ENCODE assay signal across 8 cellular contexts in the genomic region with DNA sequence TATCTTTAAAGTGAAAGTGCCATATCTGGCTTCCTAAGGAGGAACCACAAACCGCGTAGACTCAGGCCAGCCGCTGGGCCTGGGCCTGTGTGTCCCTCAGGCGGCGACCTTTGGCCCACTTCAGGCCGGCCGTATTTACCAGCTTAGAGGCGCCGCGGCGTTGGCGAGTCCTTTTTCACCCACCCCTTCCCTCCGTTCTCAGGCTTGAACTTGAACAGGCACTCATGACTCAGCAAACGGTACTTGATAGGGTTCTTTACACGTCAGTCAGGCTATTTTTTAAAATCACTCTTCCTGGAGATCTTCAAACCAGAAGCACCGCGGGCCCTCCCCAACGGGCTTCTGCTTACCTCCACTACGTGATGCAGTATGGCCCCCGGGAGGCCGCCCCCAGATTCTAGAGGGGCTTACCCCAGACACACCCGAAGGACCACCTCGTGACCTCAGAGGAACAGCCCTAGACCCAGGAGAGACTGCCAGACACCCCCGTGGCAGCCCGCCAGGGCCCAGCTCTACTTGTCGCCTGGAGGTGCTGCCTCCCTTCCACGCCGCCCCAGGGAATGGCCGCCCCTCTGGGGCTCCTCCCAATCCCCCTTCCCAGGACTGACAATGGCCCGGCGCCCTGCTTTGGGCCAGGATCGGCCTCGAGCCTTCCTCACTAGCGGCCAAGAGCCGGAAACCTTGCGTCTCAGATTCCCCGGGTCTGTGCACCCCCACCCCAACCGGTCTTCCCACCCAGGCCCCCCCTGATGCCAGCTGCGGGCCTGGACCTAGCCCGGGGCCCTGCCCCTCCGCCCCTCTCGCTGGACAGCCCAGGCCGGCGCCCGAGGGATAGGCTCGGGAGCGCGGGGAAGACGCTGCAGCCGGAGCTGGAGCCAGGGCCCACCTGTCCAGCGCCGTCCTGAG. TPM values are rescaled to one million over a fixed set of nuclear protein-coding genes. Genes with fewer than 3 reads are reported as not detected.
DNase-seq lines count a peak whose midpoint lies in the region; ATAC-seq and TF ChIP-seq lines count a peak whose summit lies in the region.

No MANE protein-coding gene starts in this region.

- H3K9me3 Mint-ChIP-seq in T-helper 2 cell treated with Interferon-gamma antibody and Interleukin-4, amounts not matched to agents 5 μg/mL and 100 μg/mL, for 36 hours: no peaks in the 10 kb centered on the region

- H3K4me1 ChIP-seq in ascending aorta (peaks cover 3 to 14% of the 10 kb centered on the region in 2 donors), rectal smooth muscle tissue (ENCODE audit: control insufficient read depth, insufficient read depth, low read length) (peaks cover 3% of the 10 kb centered on the region), aorta (ENCODE audit: control insufficient read depth in 1 of 2, insufficient read depth in 2 of 2, low read length in 2 of 2) (no peaks in the 10 kb centered on the region)

- H3K4me3 Mint-ChIP-seq in T-helper 2 cell treated with Interferon-gamma antibody and Interleukin-4, amounts not matched to agents 5 μg/mL and 100 μg/mL, for 36 hours: peak overlapping the region; percentile 85

- H3K36me3 Mint-ChIP-seq in T-helper 2 cell treated with Interferon-gamma antibody and Interleukin-4, amounts not matched to agents 5 μg/mL and 100 μg/mL, for 36 hours (ENCODE audit: low read depth): no peaks in the 10 kb centered on the region

- H3K9me3 ChIP-seq in ascending aorta (no peaks in the 10 kb centered on the region), aorta (ENCODE audit: control insufficient read depth, low read length) (no peaks in the 10 kb centered on the region)

- peak overlapping the region; percentile 51 for H3K9ac ChIP-seq in rectal smooth muscle tissue (ENCODE audit: low read length)

- H3K27me3 ChIP-seq in ascending aorta: no peaks in the 10 kb centered on the region
- H3K27me3 ChIP-seq in rectal smooth muscle tissue (ENCODE audit: control insufficient read depth, insufficient read depth, low read length): no peaks in the 10 kb centered on the region
- H3K27me3 ChIP-seq in aorta (ENCODE audit: control insufficient read depth in 1 of 2, insufficient read depth in 2 of 2, low read length in 1 of 2): no peaks in the 10 kb centered on the region

- no peaks in the 10 kb centered on the region for H3K27me3 Mint-ChIP-seq in T-helper 2 cell treated with Interferon-gamma antibody and Interleukin-4, amounts not matched to agents 5 μg/mL and 100 μg/mL, for 36 hours (ENCODE audit: low read depth)

- 4 to 5% methylated on average over 44 to 52 of the region's 52 CpGs for WGBS in aorta, 2 donors

- peaks cover 8% of the 10 kb centered on the region for H3K4me1 Mint-ChIP-seq in T-helper 2 cell treated with Interferon-gamma antibody and Interleukin-4, amounts not matched to agents 5 μg/mL and 100 μg/mL, for 36 hours (ENCODE audit: low read depth)

- H3K4me3 ChIP-seq in ascending aorta (peak overlapping the region; percentile 64 to 66), rectal smooth muscle tissue (ENCODE audit: low read length) (peak overlapping the region; percentile 60), aorta (ENCODE audit: low read length in 2 of 2) (peak overlapping the region; percentile 13 to 29)

- peak; percentile 81 for ATAC-seq in GM19452 (IDR thresholded peaks at IDR 0.05; ENCODE audit: unreplicated experiment)
- peak; percentile 52 for ATAC-seq in HG03575 (IDR thresholded peaks at IDR 0.05; ENCODE audit: extremely low read depth, insufficient number of reproducible peaks, low FRiP score, unreplicated experiment)
- peak; percentile 98 for ATAC-seq in aorta (ENCODE audit: low FRiP score)

- DNase-seq in C1 segment of cervical spinal cord (lab: John Stamatoyannopoulos, UW) (peak in 13 of 14 donors; percentile 1 to 89 (median 54)), ascending aorta (ENCODE audit: low spot score in 2 of 2) (peak; percentile 80 to 98), hepatic stellate cell (ENCODE audit: low spot score) (peak; percentile 73), aorta (peak; percentile 95 to 96)
- DNase-seq in T-helper 2 cell treated with Interferon-gamma antibody and Interleukin-4, amounts not matched to agents 5 μg/mL and 100 μg/mL, for 36 hours (ENCODE audit: low spot score): peak; percentile 78

- peak overlapping the region; percentile 84 to 99 for H3K27ac ChIP-seq in ascending aorta
- H3K27ac ChIP-seq in rectal smooth muscle tissue (ENCODE audit: low read depth, low read length): peak overlapping the region; percentile 91
- H3K27ac ChIP-seq in aorta (ENCODE audit: low read depth in 1 of 2, low read length in 2 of 2): peak overlapping the region; percentile 20 to 93

- intact Hi-C loops in ascending aorta (cut with DNase I) (loop anchor here (1.0 to 5.0 kb wide), 4 partner anchors 34 to 330 kb away; a partner anchor contains a TSS), aorta (cut with DNase I) (loop anchor here (1.0 to 5.0 kb wide), 2 partner anchors 34 to 35 kb away; a partner anchor contains a TSS)

- peak overlapping the region; percentile 89 for H3K27ac Mint-ChIP-seq in T-helper 2 cell treated with Interferon-gamma antibody and Interleukin-4, amounts not matched to agents 5 μg/mL and 100 μg/mL, for 36 hours

- TF ChIP-seq CTCF in ascending aorta (IDR thresholded peaks at IDR 0.05): no peak

- H3K36me3 ChIP-seq in ascending aorta: no peaks in the 10 kb centered on the region
- H3K36me3 ChIP-seq in rectal smooth muscle tissue (ENCODE audit: control insufficient read depth, insufficient read depth, low read length): no peaks in the 10 kb centered on the region
- H3K36me3 ChIP-seq in aorta (ENCODE audit: control insufficient read depth in 1 of 2, insufficient read depth in 2 of 2, low read length in 1 of 2): no peaks in the 10 kb centered on the region

RNA-seq across cellular contexts. Expression of a gene that starts 33.8 kb away (rescaled TPM):
- total RNA-seq in ascending aorta: 43.4 TPM
- 10 to 100 TPM; 14.1 to 19.9 TPM for total RNA-seq in aorta
- 10 to 100 TPM in 1 of 2 donors, 1 to 10 TPM in 1; 7.9 to 14.2 TPM for polyA plus RNA-seq in aorta

RNA-seq across cellular contexts. Expression of a gene that starts 39.4 kb away (rescaled TPM):
- total RNA-seq in ascending aorta (18.9 TPM), aorta (10 to 100 TPM; 32.4 to 49.8 TPM)
- polyA plus RNA-seq in aorta: 10 to 100 TPM; 28.8 to 46.3 TPM

Comparison
In these comparisons a context has a peak if more than half of its experiments do, and no peak if none do; other contexts are left out.
1. Peak in every context shown above with its lines: DNase-seq, ATAC-seq, H3K4me3 ChIP-seq and H3K27ac ChIP-seq.